1 cellular context compared by ENCODE assay signal in the genomic region with DNA sequence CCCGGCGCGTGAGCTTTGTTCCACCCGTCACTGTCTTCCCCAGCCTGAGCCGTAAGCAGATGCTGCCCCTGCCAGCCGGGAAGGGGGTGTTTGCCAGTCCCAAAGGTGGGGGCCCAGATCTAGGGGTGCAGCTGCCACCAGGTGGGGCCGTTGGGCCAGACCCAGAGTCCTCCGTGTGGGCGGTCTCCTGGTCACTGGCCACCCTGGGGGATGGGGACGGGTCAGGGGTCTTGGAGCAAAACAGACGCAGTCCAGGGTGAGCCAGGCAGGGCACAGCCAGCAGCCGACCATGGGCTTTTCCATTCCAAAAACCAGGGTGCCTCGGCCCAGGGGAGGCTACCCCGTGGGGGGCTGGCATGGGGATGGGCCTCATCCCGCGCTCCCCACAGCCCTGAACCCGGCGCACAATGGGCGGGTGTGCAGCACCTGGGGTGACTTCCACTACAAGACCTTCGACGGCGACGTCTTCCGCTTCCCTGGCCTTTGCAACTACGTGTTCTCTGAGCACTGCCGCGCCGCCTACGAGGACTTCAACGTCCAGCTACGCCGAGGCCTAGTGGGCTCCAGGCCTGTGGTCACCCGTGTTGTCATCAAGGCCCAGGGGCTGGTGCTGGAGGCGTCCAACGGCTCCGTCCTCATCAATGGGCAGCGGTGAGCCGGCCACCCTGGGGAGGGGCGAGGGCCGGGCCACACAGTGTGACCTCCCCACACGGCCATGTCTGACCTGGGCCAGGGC.
TF ChIP-seq lines count a peak whose summit lies in the region.

No MANE protein-coding gene starts in this region.

TF ChIP-seq in WTC11, 78 proteins besides CTCF, POLR2A, EP300 and RAD21 (continued from another document):
- TF ChIP-seq, protein P1, sequence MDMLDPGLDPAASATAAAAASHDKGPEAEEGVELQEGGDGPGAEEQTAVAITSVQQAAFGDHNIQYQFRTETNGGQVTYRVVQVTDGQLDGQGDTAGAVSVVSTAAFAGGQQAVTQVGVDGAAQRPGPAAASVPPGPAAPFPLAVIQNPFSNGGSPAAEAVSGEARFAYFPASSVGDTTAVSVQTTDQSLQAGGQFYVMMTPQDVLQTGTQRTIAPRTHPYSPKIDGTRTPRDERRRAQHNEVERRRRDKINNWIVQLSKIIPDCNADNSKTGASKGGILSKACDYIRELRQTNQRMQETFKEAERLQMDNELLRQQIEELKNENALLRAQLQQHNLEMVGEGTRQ (CRISPR knock-in tag; IDR thresholded peaks at IDR 0.05): no peak
- TF ChIP-seq, protein P2, sequence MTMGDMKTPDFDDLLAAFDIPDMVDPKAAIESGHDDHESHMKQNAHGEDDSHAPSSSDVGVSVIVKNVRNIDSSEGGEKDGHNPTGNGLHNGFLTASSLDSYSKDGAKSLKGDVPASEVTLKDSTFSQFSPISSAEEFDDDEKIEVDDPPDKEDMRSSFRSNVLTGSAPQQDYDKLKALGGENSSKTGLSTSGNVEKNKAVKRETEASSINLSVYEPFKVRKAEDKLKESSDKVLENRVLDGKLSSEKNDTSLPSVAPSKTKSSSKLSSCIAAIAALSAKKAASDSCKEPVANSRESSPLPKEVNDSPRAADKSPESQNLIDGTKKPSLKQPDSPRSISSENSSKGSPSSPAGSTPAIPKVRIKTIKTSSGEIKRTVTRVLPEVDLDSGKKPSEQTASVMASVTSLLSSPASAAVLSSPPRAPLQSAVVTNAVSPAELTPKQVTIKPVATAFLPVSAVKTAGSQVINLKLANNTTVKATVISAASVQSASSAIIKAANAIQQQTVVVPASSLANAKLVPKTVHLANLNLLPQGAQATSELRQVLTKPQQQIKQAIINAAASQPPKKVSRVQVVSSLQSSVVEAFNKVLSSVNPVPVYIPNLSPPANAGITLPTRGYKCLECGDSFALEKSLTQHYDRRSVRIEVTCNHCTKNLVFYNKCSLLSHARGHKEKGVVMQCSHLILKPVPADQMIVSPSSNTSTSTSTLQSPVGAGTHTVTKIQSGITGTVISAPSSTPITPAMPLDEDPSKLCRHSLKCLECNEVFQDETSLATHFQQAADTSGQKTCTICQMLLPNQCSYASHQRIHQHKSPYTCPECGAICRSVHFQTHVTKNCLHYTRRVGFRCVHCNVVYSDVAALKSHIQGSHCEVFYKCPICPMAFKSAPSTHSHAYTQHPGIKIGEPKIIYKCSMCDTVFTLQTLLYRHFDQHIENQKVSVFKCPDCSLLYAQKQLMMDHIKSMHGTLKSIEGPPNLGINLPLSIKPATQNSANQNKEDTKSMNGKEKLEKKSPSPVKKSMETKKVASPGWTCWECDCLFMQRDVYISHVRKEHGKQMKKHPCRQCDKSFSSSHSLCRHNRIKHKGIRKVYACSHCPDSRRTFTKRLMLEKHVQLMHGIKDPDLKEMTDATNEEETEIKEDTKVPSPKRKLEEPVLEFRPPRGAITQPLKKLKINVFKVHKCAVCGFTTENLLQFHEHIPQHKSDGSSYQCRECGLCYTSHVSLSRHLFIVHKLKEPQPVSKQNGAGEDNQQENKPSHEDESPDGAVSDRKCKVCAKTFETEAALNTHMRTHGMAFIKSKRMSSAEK (CRISPR knock-in tag; IDR thresholded peaks at IDR 0.05; ENCODE audit: borderline replicate concordance): no peak
- TF ChIP-seq MYBL2 (CRISPR knock-in tag; IDR thresholded peaks at IDR 0.05) (no peak), KAT7 (CRISPR knock-in tag; IDR thresholded peaks at IDR 0.05; ENCODE audit: borderline replicate concordance) (no peak)
- TF ChIP-seq, protein P3, sequence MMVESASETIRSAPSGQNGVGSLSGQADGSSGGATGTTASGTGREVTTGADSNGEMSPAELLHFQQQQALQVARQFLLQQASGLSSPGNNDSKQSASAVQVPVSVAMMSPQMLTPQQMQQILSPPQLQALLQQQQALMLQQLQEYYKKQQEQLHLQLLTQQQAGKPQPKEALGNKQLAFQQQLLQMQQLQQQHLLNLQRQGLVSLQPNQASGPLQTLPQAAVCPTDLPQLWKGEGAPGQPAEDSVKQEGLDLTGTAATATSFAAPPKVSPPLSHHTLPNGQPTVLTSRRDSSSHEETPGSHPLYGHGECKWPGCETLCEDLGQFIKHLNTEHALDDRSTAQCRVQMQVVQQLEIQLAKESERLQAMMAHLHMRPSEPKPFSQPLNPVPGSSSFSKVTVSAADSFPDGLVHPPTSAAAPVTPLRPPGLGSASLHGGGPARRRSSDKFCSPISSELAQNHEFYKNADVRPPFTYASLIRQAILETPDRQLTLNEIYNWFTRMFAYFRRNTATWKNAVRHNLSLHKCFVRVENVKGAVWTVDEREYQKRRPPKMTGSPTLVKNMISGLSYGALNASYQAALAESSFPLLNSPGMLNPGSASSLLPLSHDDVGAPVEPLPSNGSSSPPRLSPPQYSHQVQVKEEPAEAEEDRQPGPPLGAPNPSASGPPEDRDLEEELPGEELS (CRISPR knock-in tag; IDR thresholded peaks at IDR 0.05): no peak
- TF ChIP-seq, protein P4, sequence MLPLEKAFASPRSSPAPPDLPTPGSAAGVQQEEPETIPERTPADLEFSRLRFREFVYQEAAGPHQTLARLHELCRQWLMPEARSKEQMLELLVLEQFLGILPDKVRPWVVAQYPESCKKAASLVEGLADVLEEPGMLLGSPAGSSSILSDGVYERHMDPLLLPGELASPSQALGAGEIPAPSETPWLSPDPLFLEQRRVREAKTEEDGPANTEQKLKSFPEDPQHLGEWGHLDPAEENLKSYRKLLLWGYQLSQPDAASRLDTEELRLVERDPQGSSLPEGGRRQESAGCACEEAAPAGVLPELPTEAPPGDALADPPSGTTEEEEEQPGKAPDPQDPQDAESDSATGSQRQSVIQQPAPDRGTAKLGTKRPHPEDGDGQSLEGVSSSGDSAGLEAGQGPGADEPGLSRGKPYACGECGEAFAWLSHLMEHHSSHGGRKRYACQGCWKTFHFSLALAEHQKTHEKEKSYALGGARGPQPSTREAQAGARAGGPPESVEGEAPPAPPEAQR (CRISPR knock-in tag; IDR thresholded peaks at IDR 0.05): no peak
- TF ChIP-seq, protein P5, sequence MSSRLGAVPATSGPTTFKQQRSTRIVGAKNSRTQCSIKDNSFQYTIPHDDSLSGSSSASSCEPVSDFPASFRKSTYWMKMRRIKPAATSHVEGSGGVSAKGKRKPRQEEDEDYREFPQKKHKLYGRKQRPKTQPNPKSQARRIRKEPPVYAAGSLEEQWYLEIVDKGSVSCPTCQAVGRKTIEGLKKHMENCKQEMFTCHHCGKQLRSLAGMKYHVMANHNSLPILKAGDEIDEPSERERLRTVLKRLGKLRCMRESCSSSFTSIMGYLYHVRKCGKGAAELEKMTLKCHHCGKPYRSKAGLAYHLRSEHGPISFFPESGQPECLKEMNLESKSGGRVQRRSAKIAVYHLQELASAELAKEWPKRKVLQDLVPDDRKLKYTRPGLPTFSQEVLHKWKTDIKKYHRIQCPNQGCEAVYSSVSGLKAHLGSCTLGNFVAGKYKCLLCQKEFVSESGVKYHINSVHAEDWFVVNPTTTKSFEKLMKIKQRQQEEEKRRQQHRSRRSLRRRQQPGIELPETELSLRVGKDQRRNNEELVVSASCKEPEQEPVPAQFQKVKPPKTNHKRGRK (CRISPR knock-in tag; IDR thresholded peaks at IDR 0.05; ENCODE audit: borderline replicate concordance): no peak
- TF ChIP-seq, protein P6, sequence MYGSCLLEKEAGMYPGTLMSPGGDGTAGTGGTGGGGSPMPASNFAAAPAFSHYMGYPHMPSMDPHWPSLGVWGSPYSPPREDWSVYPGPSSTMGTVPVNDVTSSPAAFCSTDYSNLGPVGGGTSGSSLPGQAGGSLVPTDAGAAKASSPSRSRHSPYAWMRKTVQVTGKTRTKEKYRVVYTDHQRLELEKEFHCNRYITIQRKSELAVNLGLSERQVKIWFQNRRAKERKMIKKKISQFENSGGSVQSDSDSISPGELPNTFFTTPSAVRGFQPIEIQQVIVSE (CRISPR knock-in tag; IDR thresholded peaks at IDR 0.05; ENCODE audit: borderline replicate concordance): no peak
TF ChIP-seq in WTC11: peak in this region for 0.
